9 cellular contexts compared by ENCODE assay signal in genomic region chr7:97005764-97006145, GRCh38. TPM values are rescaled to one million over a fixed set of nuclear protein-coding genes. Genes with fewer than 3 reads are reported as not detected.
DNase-seq lines count a peak whose midpoint lies in the region; ATAC-seq and TF ChIP-seq lines count a peak whose summit lies in the region.
"Had no signal": no experiment of that assay in that cellular context is flagged by ENCODE, and none has a peak within 500 bp of the region (broad histone marks: within the 10 kb centered on the region; RNA-seq: fewer than 3 reads in every experiment).

No MANE protein-coding gene starts in this region.

- in situ Hi-C loops in IMR-90 (cut with MboI; ENCODE audit: low sequenced_read_pairs) = no loop called here

- no peaks in the 10 kb centered on the region for H3K79me1 ChIP-seq in IMR-90 (ENCODE audit: low read depth in 1 of 2, low read length in 2 of 2)
- peaks cover 23% of the 10 kb centered on the region for H3K79me1 ChIP-seq in trophoblast cell (ENCODE audit: low read length)

- no peak overlapping the region for H2BK120ac ChIP-seq in IMR-90 (ENCODE audit: low read depth, low read length)
- H2BK120ac ChIP-seq in trophoblast cell (ENCODE audit: insufficient read depth, low read length, poor library complexity) = peak overlapping the region; percentile 87

- no peak overlapping the region for H4K12ac ChIP-seq in trophoblast cell (ENCODE audit: low read depth, low read length)

- no peak overlapping the region for H2BK15ac ChIP-seq in IMR-90 (ENCODE audit: low read depth, low read length)

- H3K4me1 ChIP-seq in ES-I3 (ENCODE audit: insufficient read depth, low read length) (peaks cover 22% of the 10 kb centered on the region), IMR-90 (ENCODE audit: control insufficient read depth, insufficient read depth, low read length) (no peaks in the 10 kb centered on the region), trophoblast cell (ENCODE audit: control insufficient read depth in 1 of 2, insufficient read depth in 2 of 2, low read length in 2 of 2) (peaks cover 22 to 29% of the 10 kb centered on the region in 2 experiments)

- no peaks in the 10 kb centered on the region for H4K20me1 ChIP-seq in IMR-90 (ENCODE audit: insufficient read depth, low read length)

- H3K4me3 Mint-ChIP-seq in endothelial cell (ENCODE audit: unreplicated experiment) = peak overlapping the region; percentile 31

- H2AK5ac ChIP-seq in IMR-90 (ENCODE audit: low read depth, low read length) = no peak overlapping the region
- H2AK5ac ChIP-seq in trophoblast cell (ENCODE audit: low read length) = no peak overlapping the region

- no peak overlapping the region for H3K4ac ChIP-seq in IMR-90 (ENCODE audit: low read depth, low read length)
- peak overlapping the region; percentile 59 for H3K4ac ChIP-seq in trophoblast cell (ENCODE audit: low read depth, low read length)

- no peaks in the 10 kb centered on the region for H3K36me3 ChIP-seq in ES-I3 (ENCODE audit: insufficient read depth, low read length)
- no peaks in the 10 kb centered on the region for H3K36me3 ChIP-seq in IMR-90 (ENCODE audit: control insufficient read depth, insufficient read depth, low read length)
- H3K36me3 ChIP-seq in trophoblast cell (ENCODE audit: control insufficient read depth in 1 of 2, insufficient read depth in 2 of 2, low read length in 2 of 2) = no peaks in the 10 kb centered on the region

- H3K23ac ChIP-seq in IMR-90 (ENCODE audit: low read depth, low read length) (no peak overlapping the region), trophoblast cell (ENCODE audit: low read length) (no peak overlapping the region)

- BruUV-seq in IMR-90 (replicated peaks; lab: Mats Ljungman, UMichigan) = no TSS peak

- H3K79me2 ChIP-seq in trophoblast cell (ENCODE audit: control insufficient read depth, insufficient read depth, low read length, poor library complexity) = peaks cover 8% of the 10 kb centered on the region

- H2AFZ ChIP-seq in IMR-90 (replicated peaks; ENCODE audit: low read length, poor library complexity) = peak overlapping the region; percentile 83
- peak overlapping the region; percentile 94 for H2AFZ ChIP-seq in trophoblast cell (ENCODE audit: insufficient read depth, low read length, poor library complexity)

- peaks cover 4% of the 10 kb centered on the region for H3K36me3 Mint-ChIP-seq in endothelial cell (ENCODE audit: low read depth, unreplicated experiment)

- peaks cover 77% of the 10 kb centered on the region for H3K27me3 ChIP-seq in IMR-90 (ENCODE audit: control insufficient read depth, insufficient read depth, low read length)
- H3K27me3 ChIP-seq in trophoblast cell (ENCODE audit: insufficient read depth, low read length) = no peaks in the 10 kb centered on the region

- no peak overlapping the region for H3K56ac ChIP-seq in IMR-90 (ENCODE audit: extremely low read depth, insufficient read depth, low read length)

- H4K91ac ChIP-seq in IMR-90 (ENCODE audit: insufficient read depth, low read depth, low read length) (no peak overlapping the region), trophoblast cell (ENCODE audit: low read depth, low read length) (peak overlapping the region; percentile 83)

- peak overlapping the region; percentile 75 for H3K4me2 ChIP-seq in IMR-90 (ENCODE audit: low read depth, low read length)
- peak overlapping the region; percentile 81 for H3K4me2 ChIP-seq in trophoblast cell (ENCODE audit: low read length)

- peak overlapping the region; percentile 44 for H2BK12ac ChIP-seq in trophoblast cell (ENCODE audit: low read length)

- H2BK5ac ChIP-seq in IMR-90 (ENCODE audit: low read depth, low read length, poor library complexity, severe bottlenecking) = no peak overlapping the region
- peak overlapping the region; percentile 83 for H2BK5ac ChIP-seq in trophoblast cell (ENCODE audit: low read depth, low read length, poor library complexity)

- no peak for TF ChIP-seq RAD21 in IMR-90 (IDR thresholded peaks at IDR 0.05; ENCODE audit: low read length)

- TF ChIP-seq POLR2A in IMR-90 (IDR thresholded peaks at IDR 0.05; ENCODE audit: low read depth, low read length) = no peak

- H3K9ac ChIP-seq in ES-I3 (ENCODE audit: low read depth, low read length) = peak overlapping the region; percentile 44; the same call in 1 of the 2 replicates
- no peak overlapping the region for H3K9ac ChIP-seq in IMR-90 (ENCODE audit: low read depth, low read length)
- H3K9ac ChIP-seq in trophoblast cell (ENCODE audit: low read length) = no peak overlapping the region

- POLR2A ChIA-PET in IMR-90 (lab: Charles Lee; ENCODE audit: unreplicated experiment) = interaction anchor here (0.6 kb wide), 1 partner anchor 21 kb away, joined by 3 read pairs; no protein-coding TSS in a partner anchor

- no peak for ATAC-seq in IMR-90 (ENCODE audit: low read depth)
- ATAC-seq in HG03025 (IDR thresholded peaks at IDR 0.05; ENCODE audit: low FRiP score, unreplicated experiment) = no peak
- ATAC-seq in GM21390 (IDR thresholded peaks at IDR 0.05; ENCODE audit: unreplicated experiment) = no peak
- no peak for ATAC-seq in GM21723 (IDR thresholded peaks at IDR 0.05; ENCODE audit: unreplicated experiment)

- no peak for DNase-seq in IMR-90
- DNase-seq in endothelial cell (ENCODE audit: low spot score) = no peak
- no peak for DNase-seq in trophoblast cell
- no peak for DNase-seq in NCI-H446 (lab: John Stamatoyannopoulos, UW)
- DNase-seq: activated effector memory CD4-positive, alpha-beta T cell treated with Interleukin-2 at 50 U/mL for 16 hours had no signal

- H3K27ac ChIP-seq in IMR-90 (ENCODE audit: insufficient read depth, low read length) = no peak overlapping the region
- H3K27ac ChIP-seq in trophoblast cell (ENCODE audit: low read depth, low read length) = peak overlapping the region; percentile 83

- no peak overlapping the region for H4K8ac ChIP-seq in IMR-90 (ENCODE audit: low read depth in 2 of 2, low read length in 2 of 2)
- peak overlapping the region; percentile 81 for H4K8ac ChIP-seq in trophoblast cell (ENCODE audit: low read depth, low read length)

- TF ChIP-seq CTCF in IMR-90 (conservative IDR thresholded peaks at IDR 0.05; ENCODE audit: low read depth, low read length) (no peak), endothelial cell (IDR thresholded peaks at IDR 0.05; ENCODE audit: unreplicated experiment) (no peak)

- no peaks in the 10 kb centered on the region for H3K9me1 ChIP-seq in IMR-90 (ENCODE audit: insufficient read depth, low read length)

- intact Hi-C loops in IMR-90 (cut with micrococcal nuclease) = no loop called here

- no peaks in the 10 kb centered on the region for H3K9me3 Mint-ChIP-seq in endothelial cell (ENCODE audit: unreplicated experiment)

- CTCF ChIA-PET in IMR-90 (lab: Yijun Ruan, JAX) = no interaction called here

- no peak overlapping the region for H2BK20ac ChIP-seq in IMR-90 (ENCODE audit: low read depth, low read length)

- dilution Hi-C loops in IMR-90 (cut with HindIII; ENCODE audit: low sequenced_read_pairs, unreplicated experiment) = no loop called here

- no peak overlapping the region for H3K14ac ChIP-seq in IMR-90 (replicated peaks; ENCODE audit: low read depth, low read length)
- H3K14ac ChIP-seq in trophoblast cell (ENCODE audit: low read length) = peak overlapping the region; percentile 98

- H3K4me3 ChIP-seq in IMR-90 (ENCODE audit: insufficient read depth, low read depth, low read length) (peak overlapping the region; percentile 33), trophoblast cell (ENCODE audit: low read depth, low read length) (peak overlapping the region; percentile 75)

- 0% methylated on average over 4 of the region's 20 CpGs; no CpG with 5 or more reads in 1 of the 2 experiments for WGBS in IMR-90 (ENCODE audit: extremely low coverage in 2 of 2, insufficient read length in 1 of 2), 2 experiments
- no CpG with 5 or more reads among the region's 20 CpGs for WGBS in trophoblast cell (ENCODE audit: extremely low coverage, insufficient coverage, insufficient read length)

- peaks cover 47% of the 10 kb centered on the region for H3K27me3 Mint-ChIP-seq in endothelial cell (ENCODE audit: unreplicated experiment)

- H3K18ac ChIP-seq in IMR-90 (ENCODE audit: low read depth, low read length) = no peak overlapping the region
- peak overlapping the region; percentile 92 for H3K18ac ChIP-seq in trophoblast cell (ENCODE audit: low read length)

- H3K27ac Mint-ChIP-seq in endothelial cell (ENCODE audit: unreplicated experiment) = no peak overlapping the region

- H3K4me1 Mint-ChIP-seq in endothelial cell (ENCODE audit: unreplicated experiment) = peaks cover 7% of the 10 kb centered on the region

- no peaks in the 10 kb centered on the region for H3K9me3 ChIP-seq in ES-I3 (ENCODE audit: control insufficient read depth, insufficient read depth, low read length)
- peaks cover 3% of the 10 kb centered on the region; the same call in 1 of the 2 replicates for H3K9me3 ChIP-seq in IMR-90 (ENCODE audit: control insufficient read depth, insufficient read depth, low read length)
- no peaks in the 10 kb centered on the region for H3K9me3 ChIP-seq in trophoblast cell (ENCODE audit: insufficient read depth, low read depth, low read length)

- no peak overlapping the region for H2AK9ac ChIP-seq in IMR-90 (replicated peaks; ENCODE audit: low read depth, low read length, poor library complexity)

- H4K5ac ChIP-seq in IMR-90 (ENCODE audit: low read depth, low read length) = no peak overlapping the region

TF ChIP-seq in IMR-90, 13 proteins besides CTCF, POLR2A, EP300 and RAD21 (continues in another document):
- TF ChIP-seq RCOR1 (IDR thresholded peaks at IDR 0.05; ENCODE audit: insufficient replicate concordance, low read length) (no peak), RFX5 (IDR thresholded peaks at IDR 0.05; ENCODE audit: low read depth, low read length) (no peak), CHD1 (IDR thresholded peaks at IDR 0.05; ENCODE audit: low read depth, low read length) (no peak), CEBPB (IDR thresholded peaks at IDR 0.05; ENCODE audit: low read depth, low read length) (no peak), MAZ (IDR thresholded peaks at IDR 0.05; ENCODE audit: borderline replicate concordance, low read depth, low read length) (no peak), MXI1 (IDR thresholded peaks at IDR 0.05; ENCODE audit: borderline replicate concordance, low read depth, low read length) (no peak), MAFK (IDR thresholded peaks at IDR 0.05; ENCODE audit: low read depth, low read length) (no peak), NFE2L2 (IDR thresholded peaks at IDR 0.05; ENCODE audit: low read depth, low read length) (no peak), FOS (IDR thresholded peaks at IDR 0.05; ENCODE audit: low read depth, low read length) (no peak)

RNA-seq across cellular contexts. Expression of gene DLX6, which starts 0.4 kb away (rescaled TPM):
- total RNA-seq in IMR-90 (2012; rRNA removed) (not detected in 2 replicates), endothelial cell (ENCODE audit: unreplicated experiment) (not detected)
- polyA plus RNA-seq in IMR-90 (2012; rRNA removed) = not detected in 2 replicates
- polyA plus RNA-seq in IMR-90 (2012; cell fraction: cytosol; rRNA removed) = not detected in 2 replicates
- not detected in 2 replicates for polyA plus RNA-seq in IMR-90 (2012; cell fraction: nucleus; rRNA removed; ENCODE audit: low replicate concordance)
- polyA plus RNA-seq in trophoblast cell (2013) = 8.0 and 8.6 TPM in 2 replicates

RNA-seq across cellular contexts. Expression of gene DLX5, which starts 18.9 kb away (rescaled TPM):
- total RNA-seq in IMR-90 (2012; rRNA removed) = not detected in 2 replicates
- polyA plus RNA-seq in IMR-90 (2012; rRNA removed) = not detected in 2 replicates
- not detected in 2 replicates for polyA plus RNA-seq in IMR-90 (2012; cell fraction: cytosol; rRNA removed)
- not detected in 2 replicates for polyA plus RNA-seq in IMR-90 (2012; cell fraction: nucleus; rRNA removed; ENCODE audit: low replicate concordance)
- 0.18 TPM for total RNA-seq in endothelial cell (ENCODE audit: unreplicated experiment)
- polyA plus RNA-seq in trophoblast cell (2013) = 71.1 and 72.5 TPM in 2 replicates
